Comparison of ENCODE assay signal across 12 cellular contexts in genomic region chr18:49845629-49846252, GRCh38. TPM values are rescaled to one million over a fixed set of nuclear protein-coding genes. Genes with fewer than 3 reads are reported as not detected.
A peak's percentile ranks its signal among the peaks of the same experiment; 100 is the strongest.
DNase-seq lines count a peak whose midpoint lies in the region; ATAC-seq and TF ChIP-seq lines count a peak whose summit lies in the region.
"Had no signal": no experiment of that assay in that cellular context is flagged by ENCODE, and none has a peak within 500 bp of the region (broad histone marks: within the 10 kb centered on the region; RNA-seq: fewer than 3 reads in every experiment).

No MANE protein-coding gene starts in this region.

- dilution Hi-C loops in IMR-90 (cut with HindIII; ENCODE audit: low sequenced_read_pairs, unreplicated experiment) = no loop called here

- ATAC-seq in Right ventricle myocardium superior (ENCODE audit: poor library complexity) (peak; percentile 19), IMR-90 (ENCODE audit: low read depth) (no peak), upper lobe of right lung (no peak), HG02981 (IDR thresholded peaks at IDR 0.05; ENCODE audit: unreplicated experiment) (no peak)

- H3K4me2 ChIP-seq in IMR-90 (ENCODE audit: low read depth, low read length) (no peak overlapping the region), osteoblast (ENCODE audit: insufficient read depth, low read length) (peak overlapping the region; percentile 34)

- H3K27me3 ChIP-seq in left ventricle myocardium inferior (ENCODE audit: low read depth) = peaks cover 57% of the 10 kb centered on the region
- no peaks in the 10 kb centered on the region; the same call in 1 of the 2 replicates for H3K27me3 ChIP-seq in IMR-90 (ENCODE audit: control insufficient read depth, insufficient read depth, low read length)
- H3K27me3 ChIP-seq in osteoblast (ENCODE audit: insufficient read depth, low read length) = peaks cover 12% of the 10 kb centered on the region
- H3K27me3 ChIP-seq in upper lobe of right lung = no peaks in the 10 kb centered on the region
- H3K27me3 ChIP-seq in testis = no peaks in the 10 kb centered on the region

- H3K18ac ChIP-seq in IMR-90 (ENCODE audit: low read depth, low read length) = no peak overlapping the region

- no peak overlapping the region for H3K23ac ChIP-seq in IMR-90 (ENCODE audit: low read depth, low read length)

- BruUV-seq in IMR-90 (replicated peaks; lab: Mats Ljungman, UMichigan) = no TSS peak

- DNase-seq in Right ventricle myocardium superior (no peak), left ventricle myocardium inferior (no peak), IMR-90 (no peak), glutamatergic neuron (no peak), osteoblast (ENCODE audit: insufficient read length, low spot score, missing footprints) (no peak), upper lobe of right lung (no peak), testis (no peak)
- DNase-seq: MM.1S, NCI-H187, SHP77 treated with DMSO at 0.1 percent for 48 hours had no signal

- in situ Hi-C loops in IMR-90 (cut with MboI; ENCODE audit: low sequenced_read_pairs) = loop anchor here (10.0 kb wide), 1 partner anchor 351 kb away; the partner anchor contains the start of gene RPL17

- H3K9me1 ChIP-seq in IMR-90 (ENCODE audit: insufficient read depth, low read length) = peaks cover 11% of the 10 kb centered on the region; the same call in 1 of the 2 replicates

- H3K27ac ChIP-seq in left ventricle myocardium inferior (replicated peaks) = no peak overlapping the region
- no peak overlapping the region for H3K27ac ChIP-seq in IMR-90 (ENCODE audit: insufficient read depth, low read length)
- H3K27ac ChIP-seq in osteoblast (ENCODE audit: low read depth, low read length) = no peak overlapping the region
- H3K27ac ChIP-seq in upper lobe of right lung = no peak overlapping the region
- H3K27ac ChIP-seq in testis = no peak overlapping the region

- no peak overlapping the region for H3K4ac ChIP-seq in IMR-90 (ENCODE audit: low read depth, low read length)

- no peak overlapping the region for H2BK5ac ChIP-seq in IMR-90 (ENCODE audit: low read depth, low read length, poor library complexity, severe bottlenecking)

- no peak overlapping the region for H4K5ac ChIP-seq in IMR-90 (ENCODE audit: low read depth, low read length)

- H3K14ac ChIP-seq in IMR-90 (replicated peaks; ENCODE audit: low read depth, low read length) = no peak overlapping the region

- H3K27ac Mint-ChIP-seq in glutamatergic neuron (ENCODE audit: unreplicated experiment) = peak overlapping the region; percentile 33
- H3K27ac Mint-ChIP-seq: CD14-positive monocyte had no signal

- no peak overlapping the region for H2BK15ac ChIP-seq in IMR-90 (ENCODE audit: low read depth, low read length)

- no peak overlapping the region for H3K56ac ChIP-seq in IMR-90 (ENCODE audit: extremely low read depth, insufficient read depth, low read length)

- H3K4me3 Mint-ChIP-seq in glutamatergic neuron (ENCODE audit: unreplicated experiment) = no peak overlapping the region
- H3K4me3 Mint-ChIP-seq: CD14-positive monocyte had no signal

- H3K4me3 ChIP-seq in left ventricle myocardium inferior (no peak overlapping the region), IMR-90 (ENCODE audit: insufficient read depth, low read depth, low read length) (no peak overlapping the region), osteoblast (ENCODE audit: insufficient read depth, low read length) (no peak overlapping the region), upper lobe of right lung (no peak overlapping the region), testis (no peak overlapping the region)

- H3K79me1 ChIP-seq in IMR-90 (ENCODE audit: low read depth in 1 of 2, low read length in 2 of 2) = no peaks in the 10 kb centered on the region

- H3K9me3 Mint-ChIP-seq in glutamatergic neuron (ENCODE audit: unreplicated experiment) = peaks cover 14% of the 10 kb centered on the region
- H3K9me3 Mint-ChIP-seq: CD14-positive monocyte had no signal

- WGBS in IMR-90 (ENCODE audit: extremely low coverage in 2 of 2, insufficient read length in 1 of 2), 2 experiments = 67% methylated on average over 2 of the region's 4 CpGs; no CpG with 5 or more reads in 1 of the 2 experiments
- 55 to 63% methylated on average over 2 to 4 of the region's 4 CpGs for WGBS in testis, 2 donors

- H4K20me1 ChIP-seq in IMR-90 (ENCODE audit: insufficient read depth, low read length) (no peaks in the 10 kb centered on the region), osteoblast (ENCODE audit: insufficient read depth, low read length) (no peaks in the 10 kb centered on the region)

- H3K27me3 Mint-ChIP-seq in glutamatergic neuron (ENCODE audit: unreplicated experiment) = peaks cover 2% of the 10 kb centered on the region

- no peaks in the 10 kb centered on the region for H3K36me3 Mint-ChIP-seq in glutamatergic neuron (ENCODE audit: unreplicated experiment)
- H3K36me3 Mint-ChIP-seq: CD14-positive monocyte had no signal

- H3K36me3 ChIP-seq in left ventricle myocardium inferior = no peaks in the 10 kb centered on the region
- no peaks in the 10 kb centered on the region for H3K36me3 ChIP-seq in IMR-90 (ENCODE audit: control insufficient read depth, insufficient read depth, low read length)
- no peaks in the 10 kb centered on the region for H3K36me3 ChIP-seq in osteoblast (ENCODE audit: insufficient read depth, low read length)
- H3K36me3 ChIP-seq in upper lobe of right lung = no peaks in the 10 kb centered on the region
- no peaks in the 10 kb centered on the region for H3K36me3 ChIP-seq in testis (ENCODE audit: low read depth, missing control alignments)

- no peak overlapping the region for H4K91ac ChIP-seq in IMR-90 (ENCODE audit: insufficient read depth, low read depth, low read length)

- no peak overlapping the region for H2AFZ ChIP-seq in IMR-90 (replicated peaks; ENCODE audit: low read length, poor library complexity)
- H2AFZ ChIP-seq in osteoblast (ENCODE audit: low read length) = no peak overlapping the region

- no peaks in the 10 kb centered on the region for H3K4me1 ChIP-seq in left ventricle myocardium inferior
- H3K4me1 ChIP-seq in IMR-90 (ENCODE audit: control insufficient read depth, insufficient read depth, low read length) = peaks cover 7% of the 10 kb centered on the region
- H3K4me1 ChIP-seq in osteoblast (ENCODE audit: insufficient read depth, low read length) = peaks cover 16% of the 10 kb centered on the region
- H3K4me1 ChIP-seq in upper lobe of right lung = no peaks in the 10 kb centered on the region
- no peaks in the 10 kb centered on the region for H3K4me1 ChIP-seq in testis

- no peak for TF ChIP-seq CTCF in left ventricle myocardium inferior (IDR thresholded peaks at IDR 0.05; ENCODE audit: borderline replicate concordance)
- no peak for TF ChIP-seq CTCF in IMR-90 (conservative IDR thresholded peaks at IDR 0.05; ENCODE audit: low read depth, low read length)
- TF ChIP-seq CTCF in glutamatergic neuron (IDR thresholded peaks at IDR 0.05; ENCODE audit: partially characterized antibody, unreplicated experiment) = no peak
- TF ChIP-seq CTCF in osteoblast (IDR thresholded peaks at IDR 0.05; ENCODE audit: extremely low read depth, low read depth, low read length) = no peak
- no peak for TF ChIP-seq CTCF in upper lobe of right lung (IDR thresholded peaks at IDR 0.05)
- TF ChIP-seq CTCF in testis (IDR thresholded peaks at IDR 0.05) = no peak

- intact Hi-C loops in Right ventricle myocardium superior (cut with DNase I) (no loop called here), left ventricle myocardium inferior (cut with micrococcal nuclease) (no loop called here), IMR-90 (cut with micrococcal nuclease) (no loop called here), upper lobe of right lung (cut with DNase I) (no loop called here), testis (cut with DNase I; ENCODE audit: low total_unique reads) (no loop called here)

- H2BK120ac ChIP-seq in IMR-90 (ENCODE audit: low read depth, low read length) = no peak overlapping the region

- peak overlapping the region; percentile 33 for H2AK9ac ChIP-seq in IMR-90 (replicated peaks; ENCODE audit: low read depth, low read length, poor library complexity)

- H3K9me3 ChIP-seq in left ventricle myocardium inferior (replicated peaks) (no peaks in the 10 kb centered on the region), IMR-90 (ENCODE audit: control insufficient read depth, insufficient read depth, low read length) (no peaks in the 10 kb centered on the region), osteoblast (ENCODE audit: low read depth, low read length) (no peaks in the 10 kb centered on the region), upper lobe of right lung (no peaks in the 10 kb centered on the region), testis (no peaks in the 10 kb centered on the region)

- POLR2A ChIA-PET in IMR-90 (lab: Charles Lee; ENCODE audit: unreplicated experiment) = no interaction called here

- CTCF ChIA-PET in IMR-90 (lab: Yijun Ruan, JAX) = interaction anchor here (0.6 kb wide), 1 partner anchor 198 kb away, joined by 3 read pairs; no protein-coding TSS in a partner anchor

- no peak overlapping the region for H2BK20ac ChIP-seq in IMR-90 (ENCODE audit: low read depth, low read length)

- no peak overlapping the region for H4K8ac ChIP-seq in IMR-90 (ENCODE audit: low read depth in 2 of 2, low read length in 2 of 2)

- TF ChIP-seq RAD21 in IMR-90 (IDR thresholded peaks at IDR 0.05; ENCODE audit: low read length) = no peak

- no peak overlapping the region for H3K9ac ChIP-seq in IMR-90 (ENCODE audit: low read depth, low read length)

- peaks cover 24% of the 10 kb centered on the region for H3K4me1 Mint-ChIP-seq in glutamatergic neuron (ENCODE audit: low read depth, unreplicated experiment)
- H3K4me1 Mint-ChIP-seq: CD14-positive monocyte had no signal

- H3K79me2 ChIP-seq in osteoblast (ENCODE audit: insufficient read depth, low read length) = no peaks in the 10 kb centered on the region

- TF ChIP-seq POLR2A in IMR-90 (IDR thresholded peaks at IDR 0.05; ENCODE audit: low read depth, low read length) = no peak
- TF ChIP-seq POLR2A in testis (IDR thresholded peaks at IDR 0.05) = no peak

- no peak overlapping the region for H2AK5ac ChIP-seq in IMR-90 (ENCODE audit: low read depth, low read length)

TF ChIP-seq in IMR-90, 13 proteins besides CTCF, POLR2A, EP300 and RAD21 (continues in another document):
- TF ChIP-seq MAZ (IDR thresholded peaks at IDR 0.05; ENCODE audit: borderline replicate concordance, low read depth, low read length) = no peak

RNA-seq across cellular contexts. Expression of gene ACAA2, which starts 32.4 kb away (rescaled TPM):
- total RNA-seq in Right ventricle myocardium superior (443 TPM), left ventricle myocardium inferior (287 TPM), IMR-90 (2012; rRNA removed) (61.5 and 71.7 TPM in 2 replicates), glutamatergic neuron (ENCODE audit: unreplicated experiment) (109 TPM), osteoblast (52.8 and 60.7 TPM in 2 replicates), upper lobe of right lung (68.9 TPM), testis (10 to 100 TPM; 42.2 to 48.7 TPM)
- polyA plus RNA-seq in IMR-90 (2012; rRNA removed) (19.0 and 24.4 TPM in 2 replicates), testis (ENCODE audit: insufficient read depth, low read depth, low replicate concordance) (77.2 TPM)
- 6.5 and 12.8 TPM in 2 replicates for polyA plus RNA-seq in IMR-90 (2012; cell fraction: cytosol; rRNA removed)
- 2.4 and 15.0 TPM in 2 replicates for polyA plus RNA-seq in IMR-90 (2012; cell fraction: nucleus; rRNA removed; ENCODE audit: low replicate concordance)
